In genomic region chr2:77649856-77650255, GRCh38 we compare ENCODE assay signal across 5 cellular contexts.
"Had no signal": no experiment of that assay in that cellular context is flagged by ENCODE, and none has a peak within 500 bp of the region (broad histone marks: within the 10 kb centered on the region; RNA-seq: fewer than 3 reads in every experiment).

No MANE protein-coding gene starts in this region.

- DNase-seq: H9, HCEC 1CT, KBM-7 had no signal

- H3K4me3 ChIP-seq: GM23338 had no signal

- ATAC-seq: GM23338, HepG2 had no signal
